In genomic region chr17:29621751-29622194, GRCh38 we compare ENCODE assay signal across 9 cellular contexts. TPM values are rescaled to one million over a fixed set of nuclear protein-coding genes. Genes with fewer than 3 reads are reported as not detected.
A peak's percentile ranks its signal among the peaks of the same experiment; 100 is the strongest.
DNase-seq lines count a peak whose midpoint lies in the region; ATAC-seq and TF ChIP-seq lines count a peak whose summit lies in the region.
"Had no signal": no experiment of that assay in that cellular context is flagged by ENCODE, and none has a peak within 500 bp of the region (broad histone marks: within the 10 kb centered on the region; RNA-seq: fewer than 3 reads in every experiment).

No MANE protein-coding gene starts in this region.

- H3K27me3 ChIP-seq in left ventricle myocardium inferior (ENCODE audit: low read depth) (no peaks in the 10 kb centered on the region), muscle layer of colon (ENCODE audit: control insufficient read depth in 1 of 2, insufficient read depth in 2 of 2, low read length in 2 of 2) (peaks cover 0 to 21% of the 10 kb centered on the region in 2 donors)

- peaks cover 26% of the 10 kb centered on the region for H3K27me3 Mint-ChIP-seq in brain

- H3K36me3 ChIP-seq in left ventricle myocardium inferior (no peaks in the 10 kb centered on the region), muscle layer of colon (ENCODE audit: insufficient read depth, low read length) (no peaks in the 10 kb centered on the region)
- H3K36me3 ChIP-seq: WERI-Rb-1 had no signal

- in situ Hi-C loops in GM13976 (cut with MboI; ENCODE audit: low sequenced_read_pairs, unreplicated experiment): no loop called here

- H3K9ac ChIP-seq in muscle layer of colon (ENCODE audit: low read length): no peak overlapping the region

- peak overlapping the region; percentile 80 to 85 (median 83) for H3K4me3 Mint-ChIP-seq in brain

- DNase-seq in left ventricle myocardium inferior: no peak
- no peak for DNase-seq in Right ventricle myocardium superior
- DNase-seq in NCI-H2196 (lab: John Stamatoyannopoulos, UW; ENCODE audit: unreplicated experiment): no peak
- no peak for DNase-seq in DMS 273 (lab: John Stamatoyannopoulos, UW; ENCODE audit: unreplicated experiment)
- no peak for DNase-seq in GM13976 (ENCODE audit: low spot score)
- DNase-seq: WERI-Rb-1 had no signal

- peaks cover 77% of the 10 kb centered on the region for H3K4me1 ChIP-seq in left ventricle myocardium inferior
- peaks cover 42% of the 10 kb centered on the region for H3K4me1 ChIP-seq in muscle layer of colon (ENCODE audit: insufficient read depth, low read length)

- peak overlapping the region; percentile 87 for H3K27ac ChIP-seq in left ventricle myocardium inferior (replicated peaks)
- peak overlapping the region; percentile 81 for H3K27ac ChIP-seq in muscle layer of colon (ENCODE audit: low read depth, low read length)
- H3K27ac ChIP-seq: WERI-Rb-1 had no signal

- H3K9me3 ChIP-seq in left ventricle myocardium inferior (replicated peaks) (no peaks in the 10 kb centered on the region), muscle layer of colon (ENCODE audit: low read length) (no peaks in the 10 kb centered on the region)

- TF ChIP-seq CTCF in left ventricle myocardium inferior (IDR thresholded peaks at IDR 0.05; ENCODE audit: borderline replicate concordance) (no peak), brain (conservative IDR thresholded peaks at IDR 0.05) (no peak), GM13976 (IDR thresholded peaks at IDR 0.05; ENCODE audit: borderline replicate concordance, control extremely low read depth, extremely low read depth, insufficient read depth, missing control alignments) (no peak)

- H3K27ac Mint-ChIP-seq in brain: no peak overlapping the region

- peaks cover 31% of the 10 kb centered on the region for H3K4me1 Mint-ChIP-seq in brain

- H3K4me3 ChIP-seq in left ventricle myocardium inferior (peak overlapping the region; percentile 73), muscle layer of colon (ENCODE audit: low read depth in 1 of 2, low read length in 2 of 2) (peak overlapping the region; percentile 71 to 89)

- no peaks in the 10 kb centered on the region for H3K9me3 Mint-ChIP-seq in brain

- ATAC-seq in Right ventricle myocardium superior (ENCODE audit: poor library complexity) (no peak), GM21619 (IDR thresholded peaks at IDR 0.05; ENCODE audit: unreplicated experiment) (no peak)

- intact Hi-C loops in left ventricle myocardium inferior (cut with micrococcal nuclease): no loop called here
- intact Hi-C loops in Right ventricle myocardium superior (cut with DNase I): no loop called here

- no peaks in the 10 kb centered on the region for H3K36me3 Mint-ChIP-seq in brain

RNA-seq across cellular contexts. Expression of gene CORO6, which starts 0.9 kb away (rescaled TPM):
- total RNA-seq in left ventricle myocardium inferior: 101 TPM
- 83.6 TPM for total RNA-seq in Right ventricle myocardium superior
- 1.7 TPM for polyA plus RNA-seq in brain (ENCODE audit: insufficient read depth, low read depth, low replicate concordance)

RNA-seq across cellular contexts. Expression of gene ANKRD13B, which starts 28.8 kb away (rescaled TPM):
- total RNA-seq in left ventricle myocardium inferior (5.9 TPM), Right ventricle myocardium superior (9.3 TPM)
- polyA plus RNA-seq in brain (ENCODE audit: insufficient read depth, low read depth, low replicate concordance): 28.2 TPM

RNA-seq across cellular contexts. Expression of gene GIT1, which starts 32.3 kb away (rescaled TPM):
- total RNA-seq in left ventricle myocardium inferior: 31.9 TPM
- 28.5 TPM for total RNA-seq in Right ventricle myocardium superior
- 94.7 TPM for polyA plus RNA-seq in brain (ENCODE audit: insufficient read depth, low read depth, low replicate concordance)

RNA-seq across cellular contexts. Expression of gene TP53I13, which starts 53.3 kb away (rescaled TPM):
- total RNA-seq in left ventricle myocardium inferior (37.2 TPM), Right ventricle myocardium superior (39.2 TPM)
- polyA plus RNA-seq in brain (ENCODE audit: insufficient read depth, low read depth, low replicate concordance): 34.4 TPM

RNA-seq across cellular contexts. Expression of gene ABHD15, which starts 54.9 kb away (rescaled TPM):
- total RNA-seq in left ventricle myocardium inferior (5.9 TPM), Right ventricle myocardium superior (7.0 TPM)
- polyA plus RNA-seq in brain (ENCODE audit: insufficient read depth, low read depth, low replicate concordance): 3.8 TPM
